Comparison of ENCODE assay signal across 8 cellular contexts in genomic region chr7:143823634-143824294, GRCh38.
A peak's percentile ranks its signal among the peaks of the same experiment; 100 is the strongest.
DNase-seq lines count a peak whose midpoint lies in the region; ATAC-seq, FAIRE-seq and TF ChIP-seq lines count a peak whose summit lies in the region.
"Not testable (repeated sequence)": the region's sequence is repeated elsewhere in the genome, so short reads cannot be mapped to it uniquely, and the experiment has no call there.

No MANE protein-coding gene starts in this region.

- H3K27ac Mint-ChIP-seq in HFFc6: peak overlapping the region; percentile 47
- peak overlapping the region; percentile 57 to 79 for H3K27ac Mint-ChIP-seq in T-cell
- H3K27ac Mint-ChIP-seq in activated T-helper 17 cell treated with anti-CD3 and anti-CD28 coated beads, Interleukin-2, amount 50 U/mL, for 72 hours; astrocyte (ENCODE audit: unreplicated experiment): not testable (repeated sequence)

- not testable (repeated sequence) for H3K4me3 Mint-ChIP-seq in HFFc6; T-cell; astrocyte (ENCODE audit: unreplicated experiment)
- H3K4me3 Mint-ChIP-seq in activated T-helper 17 cell treated with anti-CD3 and anti-CD28 coated beads, Interleukin-2, amount 50 U/mL, for 72 hours: peak overlapping the region; percentile 45

- CTCF ChIA-PET in T-cell (lab: Charles Lee): not testable (repeated sequence)

- TF ChIP-seq CTCF in HFFc6 (IDR thresholded peaks at IDR 0.05); astrocyte (IDR thresholded peaks at IDR 0.05; ENCODE audit: insufficient read depth, low read depth, low read length); omental fat pad (IDR thresholded peaks at IDR 0.05); upper lobe of right lung (IDR thresholded peaks at IDR 0.05): not testable (repeated sequence)

- not testable (repeated sequence) for H3K36me3 Mint-ChIP-seq in HFFc6 (ENCODE audit: low read depth); T-cell; activated T-helper 17 cell treated with anti-CD3 and anti-CD28 coated beads, Interleukin-2, amount 50 U/mL, for 72 hours (ENCODE audit: low read depth); astrocyte (ENCODE audit: low read depth, unreplicated experiment)

- not testable (repeated sequence) for H2AFZ ChIP-seq in astrocyte (ENCODE audit: low read depth, low read length)

- FAIRE-seq in RCC 7860 (lab: Jason Lieb, UNC): peak; percentile 82
- FAIRE-seq in astrocyte (lab: Jason Lieb, UNC): not testable (repeated sequence)

- H4K20me1 ChIP-seq in astrocyte (ENCODE audit: insufficient read depth, low read length): not testable (repeated sequence)

- not testable (repeated sequence) for H3K9me3 ChIP-seq in astrocyte (ENCODE audit: insufficient read depth, low read depth, low read length); upper lobe of right lung

- H3K9me3 Mint-ChIP-seq in HFFc6; T-cell; activated T-helper 17 cell treated with anti-CD3 and anti-CD28 coated beads, Interleukin-2, amount 50 U/mL, for 72 hours; astrocyte (ENCODE audit: unreplicated experiment): not testable (repeated sequence)

- H3K4me1 ChIP-seq in astrocyte (ENCODE audit: insufficient read depth, low read length); upper lobe of right lung: not testable (repeated sequence)

- POLR2A ChIA-PET in T-cell (lab: Charles Lee): not testable (repeated sequence)

- DNase-seq in HFFc6: peak; percentile 44
- DNase-seq in RCC 7860 (ENCODE audit: low spot score); T-cell; astrocyte (ENCODE audit: low read depth); omental fat pad (ENCODE audit: low spot score); upper lobe of right lung: not testable (repeated sequence)

- not testable (repeated sequence) for H3K27me3 Mint-ChIP-seq in HFFc6 (ENCODE audit: insufficient read depth); T-cell; activated T-helper 17 cell treated with anti-CD3 and anti-CD28 coated beads, Interleukin-2, amount 50 U/mL, for 72 hours; astrocyte (ENCODE audit: low read depth, unreplicated experiment)

- H3K27me3 ChIP-seq in astrocyte (ENCODE audit: insufficient read depth, low read length); upper lobe of right lung: not testable (repeated sequence)

- not testable (repeated sequence) for H3K4me1 Mint-ChIP-seq in HFFc6 (ENCODE audit: low read depth); T-cell; activated T-helper 17 cell treated with anti-CD3 and anti-CD28 coated beads, Interleukin-2, amount 50 U/mL, for 72 hours; astrocyte (ENCODE audit: low read depth, unreplicated experiment)

- H3K4me3 ChIP-seq in astrocyte (ENCODE audit: insufficient read depth, low read depth, low read length); upper lobe of right lung: not testable (repeated sequence)

- not testable (repeated sequence) for H3K4me2 ChIP-seq in astrocyte (ENCODE audit: low read length)

- H3K79me2 ChIP-seq in astrocyte (ENCODE audit: insufficient read depth, low read length): not testable (repeated sequence)

- not testable (repeated sequence) for H3K9ac ChIP-seq in astrocyte (ENCODE audit: low read length)

- intact Hi-C loops in upper lobe of right lung (cut with DNase I): not testable (repeated sequence)

- H3K27ac ChIP-seq in astrocyte (ENCODE audit: low read depth, low read length): peak overlapping the region; percentile 27
- H3K27ac ChIP-seq in upper lobe of right lung: not testable (repeated sequence)

- not testable (repeated sequence) for H3K36me3 ChIP-seq in astrocyte (ENCODE audit: insufficient read depth, low read length); upper lobe of right lung

- not testable (repeated sequence) for ATAC-seq in T-cell (replicated peaks in 1 of 4); activated T-helper 17 cell treated with anti-CD3 and anti-CD28 coated beads, Interleukin-2, amount 50 U/mL, for 72 hours (replicated peaks)
- ATAC-seq in esophagus mucosa (peak; percentile 32), omental fat pad (ENCODE audit: low FRiP score) (peak; percentile 78), upper lobe of right lung (peak; percentile 39)
